9 cellular contexts compared by ENCODE assay signal in the genomic region with DNA sequence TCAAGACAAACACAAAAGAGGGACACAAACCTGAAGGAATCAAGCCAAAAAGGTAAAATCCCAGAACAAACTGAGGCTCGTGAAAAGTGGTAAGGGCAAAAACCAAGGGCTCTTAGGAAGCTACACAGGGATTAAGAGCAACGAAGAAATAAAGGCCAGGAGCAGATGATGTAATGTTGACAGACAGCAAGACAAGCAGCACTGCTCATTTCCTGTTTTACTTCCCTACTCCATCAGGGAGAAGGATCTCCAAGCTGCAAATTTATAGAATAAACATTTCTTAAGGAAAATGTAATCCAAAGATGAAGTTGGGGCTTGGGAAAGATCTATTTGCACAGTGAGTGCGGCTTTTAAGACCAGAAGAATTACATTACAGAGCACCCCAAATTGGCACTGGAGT.
DNase-seq lines count a peak whose midpoint lies in the region; ATAC-seq and TF ChIP-seq lines count a peak whose summit lies in the region.
"Had no signal": no experiment of that assay in that cellular context is flagged by ENCODE, and none has a peak within 500 bp of the region (broad histone marks: within the 10 kb centered on the region; RNA-seq: fewer than 3 reads in every experiment).

No MANE protein-coding gene starts in this region.

- H3K4me3 ChIP-seq in heart right ventricle: no peak overlapping the region

- H3K36me3 ChIP-seq in heart right ventricle: no peaks in the 10 kb centered on the region

- ATAC-seq in heart right ventricle (peak in 3 of 8 donors; percentile 44 to 57 (median 50)), left ventricle myocardium superior (peak; percentile 31), GM19351 (IDR thresholded peaks at IDR 0.05; ENCODE audit: unreplicated experiment) (no peak), GM21390 (IDR thresholded peaks at IDR 0.05; ENCODE audit: unreplicated experiment) (no peak)

- no peak for TF ChIP-seq CTCF in heart right ventricle (IDR thresholded peaks at IDR 0.05)
- no peak for TF ChIP-seq CTCF in VCaP (conservative IDR thresholded peaks at IDR 0.05)

- no peaks in the 10 kb centered on the region for H3K27me3 ChIP-seq in heart right ventricle

- 41 to 46% methylated on average over 3 of the region's 3 CpGs for WGBS in heart right ventricle, 2 donors

- H3K27ac ChIP-seq in heart right ventricle: peak overlapping the region in 7 of 10 donors; percentile 27 to 59 (median 46)
- peak overlapping the region; percentile 87 for H3K27ac ChIP-seq in VCaP

- peaks cover 0 to 11% (median 0%) of the 10 kb centered on the region in 11 donors for H3K9me3 ChIP-seq in heart right ventricle

- peaks cover 0 to 42% (median 25%) of the 10 kb centered on the region in 9 donors for H3K4me1 ChIP-seq in heart right ventricle

- intact Hi-C loops in heart right ventricle (cut with DNase I) (loop anchor here in 3 of 10 donors (5.0 kb wide), 2 partner anchors 47 to 143 kb away; no protein-coding TSS in a partner anchor), cardiac septum (cut with DNase I) (loop anchor here (5.0 kb wide), 2 partner anchors 182 to 382 kb away; partner anchors contain the start of gene MAP1B), left ventricle myocardium superior (cut with micrococcal nuclease) (no loop called here)

- no peak for DNase-seq in heart right ventricle
- no peak for DNase-seq in cardiac septum (ENCODE audit: low spot score)
- no peak for DNase-seq in left ventricle myocardium superior
- DNase-seq in D341Med (ENCODE audit: low spot score): no peak
- DNase-seq in NCI-H526 treated with DMSO at 0.1 percent for 48 hours (lab: John Stamatoyannopoulos, UW): no peak
- DNase-seq: activated naive CD8-positive, alpha-beta T cell treated with anti-CD3 and anti-CD28 coated beads, Interleukin-2, amount 10 ng/mL, durations not matched to agents 7 days and 5 days had no signal
